In genomic region chr6:52993461-52993860, GRCh38 we compare ENCODE assay signal across 8 cellular contexts. TPM values are rescaled to one million over a fixed set of nuclear protein-coding genes. Genes with fewer than 3 reads are reported as not detected.
DNase-seq lines count a peak whose midpoint lies in the region; ATAC-seq and TF ChIP-seq lines count a peak whose summit lies in the region.

No MANE protein-coding gene starts in this region.

- H3K27me3 ChIP-seq in ectodermal cell (ENCODE audit: control insufficient read depth, insufficient read depth, low read length, poor library complexity, severe bottlenecking): no peaks in the 10 kb centered on the region

- H3K36me3 ChIP-seq in ectodermal cell (ENCODE audit: control insufficient read depth, insufficient read depth, low read length) (peaks cover 3% of the 10 kb centered on the region), mucosa of descending colon (ENCODE audit: low read depth) (peaks cover 4% of the 10 kb centered on the region)

- no peaks in the 10 kb centered on the region for H3K9me3 ChIP-seq in ectodermal cell (ENCODE audit: control insufficient read depth, low read length)
- no peaks in the 10 kb centered on the region for H3K9me3 ChIP-seq in mucosa of descending colon

- H3K4me3 Mint-ChIP-seq in naive thymus-derived CD8-positive, alpha-beta T cell: peak overlapping the region in 7 of 10 donors; percentile 30 to 93 (median 44)

- intact Hi-C loops in mucosa of descending colon (cut with DNase I, micrococcal nuclease): no loop called here

- H3K27ac Mint-ChIP-seq in naive thymus-derived CD8-positive, alpha-beta T cell: no peak overlapping the region

- H3K4me1 Mint-ChIP-seq in naive thymus-derived CD8-positive, alpha-beta T cell: peaks cover 21 to 30% (median 22%) of the 10 kb centered on the region in 4 donors

- no peak for TF ChIP-seq CTCF in AG10803 (conservative IDR thresholded peaks at IDR 0.05; ENCODE audit: low read length)
- no peak for TF ChIP-seq CTCF in mucosa of descending colon (IDR thresholded peaks at IDR 0.05)

- peaks cover 0 to 6% (median 0%) of the 10 kb centered on the region in 9 donors for H3K9me3 Mint-ChIP-seq in naive thymus-derived CD8-positive, alpha-beta T cell

- peaks cover 4 to 31% (median 8%) of the 10 kb centered on the region in 5 donors for H3K27me3 Mint-ChIP-seq in naive thymus-derived CD8-positive, alpha-beta T cell

- 60 to 84% methylated on average over 1 to 2 of the region's 2 CpGs for WGBS in ectodermal cell, 2 experiments

- DNase-seq in AG10803 (ENCODE audit: low read depth) (peak; percentile 3), M059J (ENCODE audit: low read depth) (peak; percentile 15), superior temporal gyrus (ENCODE audit: extremely low spot score) (no peak), SHP77 (lab: John Stamatoyannopoulos, UW) (no peak), mucosa of descending colon (no peak)
- no peak for DNase-seq in naive thymus-derived CD8-positive, alpha-beta T cell
- DNase-seq in stimulated activated naive CD4-positive, alpha-beta T cell treated with Interleukin-2 at 50 U/mL for 16 hours (lab: John Stamatoyannopoulos, UW): no peak

- H3K36me3 Mint-ChIP-seq in naive thymus-derived CD8-positive, alpha-beta T cell: peaks cover 0 to 5% (median 3%) of the 10 kb centered on the region in 3 donors

- ATAC-seq in naive thymus-derived CD8-positive, alpha-beta T cell: no peak
- ATAC-seq in mucosa of descending colon: no peak

- POLR2A ChIA-PET in naive thymus-derived CD8-positive, alpha-beta T cell (lab: Charles Lee): interaction anchor here (1.4 to 2.7 kb wide), 2 partner anchors 7 to 10 kb away, joined by 3 to 21 read pairs; no protein-coding TSS in a partner anchor

- H3K4me3 ChIP-seq in AG10803 (ENCODE audit: low read length) (peak overlapping the region; percentile 81), ectodermal cell (ENCODE audit: insufficient read depth, low read depth, low read length) (peak overlapping the region; percentile 64), mucosa of descending colon (no peak overlapping the region)

- H3K4me1 ChIP-seq in ectodermal cell (ENCODE audit: control insufficient read depth, insufficient read depth, low read length) (peaks cover 3% of the 10 kb centered on the region), mucosa of descending colon (ENCODE audit: low read depth) (peaks cover 7% of the 10 kb centered on the region)

- no peak overlapping the region for H3K27ac ChIP-seq in ectodermal cell (ENCODE audit: insufficient read depth, low read depth, low read length, poor library complexity, severe bottlenecking)

RNA-seq across cellular contexts. Expression of gene GSTA4, which starts 1.6 kb away (rescaled TPM):
- total RNA-seq in M059J (2014; rRNA removed; shearing (Covaris generic)): 26.2 and 28.8 TPM in 2 replicates
- 69.0 TPM for polyA plus RNA-seq in ectodermal cell (2013, experiment 1 of 4)
- polyA plus RNA-seq in ectodermal cell (2013, experiment 2 of 4): 70.0 TPM
- polyA plus RNA-seq in ectodermal cell (2013, experiment 3 of 4): 62.1 TPM
- polyA plus RNA-seq in ectodermal cell (2013, experiment 4 of 4): 75.5 TPM
- under 1 TPM; 0.39 to 0.69 TPM for total RNA-seq in naive thymus-derived CD8-positive, alpha-beta T cell
- 1 to 10 TPM; 1.2 to 3.7 (median 3.4) TPM for polyA plus RNA-seq in naive thymus-derived CD8-positive, alpha-beta T cell
- total RNA-seq in mucosa of descending colon: 10 to 100 TPM in 2 of 3 donors, 1 to 10 TPM in 1; 8.3 to 15.5 (median 14.7) TPM

Comparison
In these comparisons a context has a peak if more than half of its experiments do, and no peak if none do; other contexts are left out.
1. DNase-seq: peak in AG10803 (single experiment) and M059J (single experiment); none in naive thymus-derived CD8-positive, alpha-beta T cell (0 of 10), superior temporal gyrus (single experiment), SHP77 (0 of 2), mucosa of descending colon (0 of 3) and stimulated activated naive CD4-positive, alpha-beta T cell treated with Interleukin-2 at 50 U/mL for 16 hours (single experiment).
2. RNA of gene GSTA4, which starts 1.6 kb away (total RNA-seq): 26.2 to 28.8 TPM in M059J and 8.3 to 15.5 TPM in mucosa of descending colon; 0.39 to 0.69 TPM in naive thymus-derived CD8-positive, alpha-beta T cell; every median in the first group is over 4 times any median in the second.